ENCODE assay signal across 16 cellular contexts in genomic region chr3:114608293-114608692, GRCh38.
DNase-seq lines count a peak whose midpoint lies in the region; ATAC-seq, FAIRE-seq and TF ChIP-seq lines count a peak whose summit lies in the region.
"Had no signal": no experiment of that assay in that cellular context is flagged by ENCODE, and none has a peak within 500 bp of the region (broad histone marks: within the 10 kb centered on the region; RNA-seq: fewer than 3 reads in every experiment).

No MANE protein-coding gene starts in this region.

- peak; percentile 93 for FAIRE-seq in H54 (lab: Jason Lieb, UNC)
- FAIRE-seq: D721Med, GM12878 had no signal

- H3K27me3 Mint-ChIP-seq in activated CD4-positive, alpha-beta T cell treated with anti-CD3 and anti-CD28 coated beads, Interleukin-2, amount 10 ng/mL, durations not matched to agents 24 days and 14 days, result no peaks in the 10 kb centered on the region
- H3K27me3 Mint-ChIP-seq: activated CD4-positive, alpha-beta memory T cell treated with anti-CD3 and anti-CD28 coated beads for 36 hours had no signal

- H3K4me1 Mint-ChIP-seq in activated CD4-positive, alpha-beta T cell treated with anti-CD3 and anti-CD28 coated beads, Interleukin-2, amount 10 ng/mL, durations not matched to agents 24 days and 14 days, result no peaks in the 10 kb centered on the region

- H3K4me3 Mint-ChIP-seq in activated CD4-positive, alpha-beta T cell treated with anti-CD3 and anti-CD28 coated beads, Interleukin-2, amount 10 ng/mL, durations not matched to agents 24 days and 14 days, result no peak overlapping the region
- H3K4me3 Mint-ChIP-seq: activated CD4-positive, alpha-beta memory T cell treated with anti-CD3 and anti-CD28 coated beads for 36 hours had no signal

- no peak overlapping the region for H3K4me3 ChIP-seq in skeletal muscle cell (ENCODE audit: low read depth, low read length)
- H3K4me3 ChIP-seq: GM12878, lower lobe of right lung, tibial nerve had no signal

- DNase-seq in H54 (ENCODE audit: insufficient read length, low spot score) (peak; percentile 24), fibroblast of peridontal ligament (ENCODE audit: extremely low read depth) (peak; percentile 93), skeletal muscle cell (ENCODE audit: low read depth) (peak; percentile 73), NCI-H2029 (lab: John Stamatoyannopoulos, UW) (no peak)
- no peak for DNase-seq in activated CD4-positive, alpha-beta T cell treated with anti-CD3 and anti-CD28 coated beads, Interleukin-2, amount 10 ng/mL, durations not matched to agents 24 days and 14 days
- DNase-seq: activated CD4-positive, alpha-beta memory T cell treated with anti-CD3 and anti-CD28 coated beads for 36 hours; glutamatergic neuron; lower lobe of right lung; nucleus accumbens; OCI-M1 had no signal

- ATAC-seq in SK-N-SH treated with all-trans-retinoic acid at 6 μM for 48 hours (peak; percentile 95), HG03439 (IDR thresholded peaks at IDR 0.05; ENCODE audit: unreplicated experiment) (no peak), HG03196 (IDR thresholded peaks at IDR 0.05; ENCODE audit: unreplicated experiment) (no peak)
- ATAC-seq: GM12878, lower lobe of right lung had no signal

- no peaks in the 10 kb centered on the region for H3K36me3 Mint-ChIP-seq in activated CD4-positive, alpha-beta T cell treated with anti-CD3 and anti-CD28 coated beads, Interleukin-2, amount 10 ng/mL, durations not matched to agents 24 days and 14 days (ENCODE audit: low read depth)

- peaks cover 3% of the 10 kb centered on the region for H3K9me3 Mint-ChIP-seq in activated CD4-positive, alpha-beta T cell treated with anti-CD3 and anti-CD28 coated beads, Interleukin-2, amount 10 ng/mL, durations not matched to agents 24 days and 14 days
- H3K9me3 Mint-ChIP-seq: activated CD4-positive, alpha-beta memory T cell treated with anti-CD3 and anti-CD28 coated beads for 36 hours had no signal

- H3K27ac Mint-ChIP-seq in activated CD4-positive, alpha-beta T cell treated with anti-CD3 and anti-CD28 coated beads, Interleukin-2, amount 10 ng/mL, durations not matched to agents 24 days and 14 days, result no peak overlapping the region
- H3K27ac Mint-ChIP-seq: activated CD4-positive, alpha-beta memory T cell treated with anti-CD3 and anti-CD28 coated beads for 36 hours had no signal

- no peak for TF ChIP-seq POLR2A in H54 (IDR thresholded peaks at IDR 0.05; ENCODE audit: low read depth, low read length)

- intact Hi-C loops in activated CD4-positive, alpha-beta T cell treated with anti-CD3 and anti-CD28 coated beads, Interleukin-2, amount 10 ng/mL, durations not matched to agents 24 days and 14 days (cut with micrococcal nuclease), result no loop called here

TF ChIP-seq in SK-N-SH treated with all-trans-retinoic acid at 6 μM for 48 hours, 23 proteins besides CTCF, POLR2A, EP300 and RAD21:
- TF ChIP-seq ISL1 (CRISPR knock-in tag; IDR thresholded peaks at IDR 0.05), result peak; percentile 47
- TF ChIP-seq ESRRG (CRISPR knock-in tag; IDR thresholded peaks at IDR 0.05), result no peak
- TF ChIP-seq ZFP3 (CRISPR knock-in tag; IDR thresholded peaks at IDR 0.05), result 0 out of 2 replicates have a peak, but pooled peaks have one; percentile 16

Comparison
In these comparisons a context has a peak if more than half of its experiments do, and no peak if none do; other contexts are left out.
1. DNase-seq: peak in H54 (single experiment), fibroblast of peridontal ligament (single experiment) and skeletal muscle cell (single experiment); none in NCI-H2029 (single experiment) and activated CD4-positive, alpha-beta T cell treated with anti-CD3 and anti-CD28 coated beads, Interleukin-2, amount 10 ng/mL, durations not matched to agents 24 days and 14 days (single experiment).